24 cellular contexts compared by ENCODE assay signal in the genomic region with DNA sequence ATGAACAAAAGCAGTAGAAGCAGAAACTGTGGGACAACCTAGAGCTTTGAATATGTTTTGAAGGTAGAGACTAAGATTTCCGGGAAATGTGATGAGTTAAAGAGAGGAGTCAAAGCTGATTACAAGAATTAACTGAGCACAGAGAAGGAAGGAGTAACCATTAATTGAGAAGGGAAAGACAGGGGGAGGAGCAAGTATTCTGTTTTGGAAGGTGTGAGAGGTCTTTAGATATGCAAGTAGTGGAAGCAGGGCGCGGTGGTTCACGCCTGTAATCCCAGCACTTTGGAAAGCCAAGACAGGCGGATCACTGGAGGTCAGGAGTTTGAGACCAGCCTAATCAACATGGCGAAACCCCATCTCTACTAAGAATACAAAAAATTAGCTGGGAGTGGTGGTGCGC.
DNase-seq lines count a peak whose midpoint lies in the region; ATAC-seq, FAIRE-seq and TF ChIP-seq lines count a peak whose summit lies in the region.
"Had no signal": no experiment of that assay in that cellular context is flagged by ENCODE, and none has a peak within 500 bp of the region (broad histone marks: within the 10 kb centered on the region; RNA-seq: fewer than 3 reads in every experiment).

No MANE protein-coding gene starts in this region.

- H3K9me2 ChIP-seq in PC-9 (ENCODE audit: insufficient read depth), result no peaks in the 10 kb centered on the region

- H3K79me1 ChIP-seq in H9 (ENCODE audit: insufficient read depth, low read depth, low read length, poor library complexity, severe bottlenecking), result no peaks in the 10 kb centered on the region
- H3K79me1 ChIP-seq in mesendoderm (ENCODE audit: low read length), result no peaks in the 10 kb centered on the region

- no peaks in the 10 kb centered on the region for H3K36me3 Mint-ChIP-seq in H9 (ENCODE audit: insufficient read depth in 1 of 3, low read depth in 3 of 3)
- H3K36me3 Mint-ChIP-seq: CD4-positive, CD25-positive, alpha-beta regulatory T cell had no signal

- H4K20me1 ChIP-seq in H9 (ENCODE audit: control insufficient read depth, insufficient read depth, insufficient read length) (no peaks in the 10 kb centered on the region), PC-9 (ENCODE audit: insufficient read depth) (no peaks in the 10 kb centered on the region)

- H2AFZ ChIP-seq in H9 (ENCODE audit: low read length) (no peak overlapping the region), PC-9 (0 out of 2 replicates have a peak overlapping the region, but pooled peaks have one; percentile 22)

- H3K9me3 ChIP-seq in H9 (ENCODE audit: control insufficient read depth, low read depth, low read length) (no peaks in the 10 kb centered on the region), PC-9 (ENCODE audit: insufficient read depth, low read depth) (no peaks in the 10 kb centered on the region), pancreas (no peaks in the 10 kb centered on the region)
- H3K9me3 ChIP-seq: BE2C had no signal

- H3K56ac ChIP-seq in H9 (ENCODE audit: insufficient read length, low read depth, low read length), result no peak overlapping the region
- no peak overlapping the region for H3K56ac ChIP-seq in mesendoderm (ENCODE audit: low read length)

- no peak overlapping the region for H2BK15ac ChIP-seq in H9 (ENCODE audit: low read depth, low read length)
- H2BK15ac ChIP-seq in mesendoderm (replicated peaks; ENCODE audit: low read depth), result no peak overlapping the region

- no peak overlapping the region for H3K14ac ChIP-seq in H9 (ENCODE audit: insufficient read depth, low read length)

- H3K27me3 Mint-ChIP-seq in H9 (ENCODE audit: low read depth), result no peaks in the 10 kb centered on the region
- H3K27me3 Mint-ChIP-seq: CD4-positive, CD25-positive, alpha-beta regulatory T cell had no signal

- H4K91ac ChIP-seq in H9 (ENCODE audit: insufficient read length, low read depth, low read length), result no peak overlapping the region

- H3K9me3 Mint-ChIP-seq in H9, result peaks cover 0 to 3% of the 10 kb centered on the region in 2 experiments; a peak in 1 of 5 replicates

- H3K4me2 ChIP-seq in H9 (ENCODE audit: insufficient read depth, insufficient read length, low read length) (no peak overlapping the region), PC-9 (no peak overlapping the region), mesendoderm (ENCODE audit: low read length) (no peak overlapping the region)

- no peak overlapping the region for H3K4me3 Mint-ChIP-seq in H9
- H3K4me3 Mint-ChIP-seq: CD4-positive, CD25-positive, alpha-beta regulatory T cell; CD8-positive, alpha-beta memory T cell had no signal

- H2BK20ac ChIP-seq in H9 (ENCODE audit: low read depth, low read length, poor library complexity, severe bottlenecking), result no peak overlapping the region

- H3K9ac ChIP-seq in H9 (ENCODE audit: extremely low read depth, insufficient read length, low read length) (no peak overlapping the region), mesendoderm (ENCODE audit: low read length) (no peak overlapping the region)

- H2BK5ac ChIP-seq in H9 (ENCODE audit: insufficient read length, low read length) (no peak overlapping the region), mesendoderm (ENCODE audit: low read length) (no peak overlapping the region)

- H3K27ac ChIP-seq in H9 (ENCODE audit: insufficient read length, low read depth, low read length) (no peak overlapping the region), PC-9 (no peak overlapping the region), mesendoderm (ENCODE audit: low read depth, low read length) (no peak overlapping the region), pancreas (no peak overlapping the region)
- H3K27ac ChIP-seq: HL-60 had no signal

- intact Hi-C loops in PC-9 (cut with micrococcal nuclease; ENCODE audit: unreplicated experiment), result no loop called here
- intact Hi-C loops in pancreas (cut with DNase I), result no loop called here
- intact Hi-C loops in left ventricle myocardium superior (cut with micrococcal nuclease), result no loop called here

- H3K27ac Mint-ChIP-seq in H9, result peak overlapping the region in 2 of 3 experiments; percentile 5 to 71; a peak in 2 of 7 replicates
- H3K27ac Mint-ChIP-seq: CD4-positive, CD25-positive, alpha-beta regulatory T cell had no signal

- H3K23me2 ChIP-seq in H9 (ENCODE audit: insufficient read length, low read depth, low read length, poor library complexity, severe bottlenecking), result no peaks in the 10 kb centered on the region

- CTCF ChIA-PET in PC-9 (lab: Charles Lee), result no interaction called here

- no CpG with 5 or more reads among the region's 7 CpGs for WGBS in H9 (ENCODE audit: extremely low coverage, insufficient read length, low lambda C conversion rate)
- whole genome bisulfite sequencing in mesendoderm (ENCODE audit: extremely low coverage, insufficient coverage, low lambda C conversion rate), result no CpG with 5 or more reads among the region's 7 CpGs
- 69 to 88% methylated on average over 7 of the region's 7 CpGs for WGBS in pancreas, 2 donors

- DNase-seq in H9 (no peak), PC-9 (no peak), mesendoderm (peak; percentile 55), pancreas (no peak), left ventricle myocardium superior (no peak), globus pallidus (ENCODE audit: low spot score) (no peak)
- DNase-seq: ACHN; BE2C; C1 segment of cervical spinal cord; CD4-positive, CD25-positive, alpha-beta regulatory T cell; CD8-positive, alpha-beta memory T cell; COR-L47; DMS 273 treated with DMSO at 0.1 percent for 48 hours; DMS53; DND-41; EL; HCEC 1CT; IMR-90 had no signal

- H3K27me3 ChIP-seq in H9 (ENCODE audit: insufficient read depth, low read length), result no peaks in the 10 kb centered on the region
- no peaks in the 10 kb centered on the region for H3K27me3 ChIP-seq in PC-9 (ENCODE audit: insufficient read depth, low read depth)
- H3K27me3 ChIP-seq in mesendoderm (ENCODE audit: insufficient read depth, low read length, poor library complexity), result no peaks in the 10 kb centered on the region
- H3K27me3 ChIP-seq in pancreas, result no peaks in the 10 kb centered on the region
- H3K27me3 ChIP-seq: BE2C had no signal

- H3T11ph ChIP-seq in H9 (ENCODE audit: low read length), result no peak overlapping the region

- no peak overlapping the region for H3K4ac ChIP-seq in H9 (ENCODE audit: low read depth, low read length)
- no peak overlapping the region for H3K4ac ChIP-seq in mesendoderm (ENCODE audit: low read depth, low read length)

- H2BK12ac ChIP-seq in H9 (ENCODE audit: insufficient read length, low read depth, low read length), result no peak overlapping the region

- H3K23ac ChIP-seq in H9 (ENCODE audit: insufficient read length, low read depth, low read length), result no peak overlapping the region
- H3K23ac ChIP-seq in mesendoderm (ENCODE audit: low read length), result no peak overlapping the region

- H4K5ac ChIP-seq in H9 (ENCODE audit: insufficient read length, low read depth, low read length) (no peak overlapping the region), mesendoderm (ENCODE audit: low read length) (no peak overlapping the region)

- H3F3A ChIP-seq in PC-9 (ENCODE audit: insufficient read depth, low read depth), result no peaks in the 10 kb centered on the region

- H4K8ac ChIP-seq in H9 (replicated peaks; ENCODE audit: insufficient read length, low read depth, low read length) (no peak overlapping the region), mesendoderm (ENCODE audit: low read depth, low read length) (no peak overlapping the region)

- H2AK5ac ChIP-seq in H9 (ENCODE audit: insufficient read length, low read length), result no peak overlapping the region
- no peak overlapping the region for H2AK5ac ChIP-seq in mesendoderm (ENCODE audit: low read length)

- ATAC-seq in pancreas (no peak), left ventricle myocardium superior (no peak)
- ATAC-seq: K562 had no signal

- no peaks in the 10 kb centered on the region for H3K79me2 ChIP-seq in H9 (ENCODE audit: insufficient read depth, low read length)
- no peaks in the 10 kb centered on the region for H3K79me2 ChIP-seq in PC-9 (ENCODE audit: low read depth)
- H3K79me2 ChIP-seq in mesendoderm (ENCODE audit: control insufficient read depth, insufficient read depth, low read length), result no peaks in the 10 kb centered on the region

- no peak for FAIRE-seq in pancreas (lab: Jason Lieb, UNC)
- FAIRE-seq: A204.1, G401.6, GM12891, GM18507, K562 had no signal

- H3K18ac ChIP-seq in H9 (ENCODE audit: insufficient read length, low read depth, low read length), result no peak overlapping the region
- H3K18ac ChIP-seq in mesendoderm (ENCODE audit: low read length), result no peak overlapping the region

- no TSS peak for BruUV-seq in PC-9 (replicated peaks; lab: Mats Ljungman, UMichigan)

- H3K4me1 ChIP-seq in H9 (ENCODE audit: insufficient read depth, low read length) (peaks cover 7% of the 10 kb centered on the region; the same call in 1 of the 2 replicates), PC-9 (replicated peaks; ENCODE audit: insufficient read depth) (no peaks in the 10 kb centered on the region), mesendoderm (ENCODE audit: control insufficient read depth, low read depth, low read length) (peaks cover 1% of the 10 kb centered on the region), pancreas (no peaks in the 10 kb centered on the region)
- H3K4me1 ChIP-seq: BE2C had no signal

- peaks cover 28 to 31% of the 10 kb centered on the region in 2 experiments for H3K4me1 Mint-ChIP-seq in H9
- H3K4me1 Mint-ChIP-seq: CD4-positive, CD25-positive, alpha-beta regulatory T cell; CD8-positive, alpha-beta memory T cell had no signal

- H2BK120ac ChIP-seq in H9 (ENCODE audit: low read depth, low read length, poor library complexity, severe bottlenecking), result no peak overlapping the region
- no peak overlapping the region for H2BK120ac ChIP-seq in mesendoderm (ENCODE audit: low read depth, low read length)

- H3K4me3 ChIP-seq in PC-9 (no peak overlapping the region), mesendoderm (ENCODE audit: low read length) (no peak overlapping the region), pancreas (no peak overlapping the region)
- H3K4me3 ChIP-seq: K562 had no signal

- TF ChIP-seq CTCF in H9 (conservative IDR thresholded peaks at IDR 0.05), result no peak
- TF ChIP-seq CTCF in PC-9 (conservative IDR thresholded peaks at IDR 0.05), result no peak
- no peak for TF ChIP-seq CTCF in pancreas (IDR thresholded peaks at IDR 0.05)

- H3K36me3 ChIP-seq in PC-9 (ENCODE audit: low read depth) (no peaks in the 10 kb centered on the region), mesendoderm (ENCODE audit: control insufficient read depth, insufficient read depth, low read length) (no peaks in the 10 kb centered on the region), pancreas (no peaks in the 10 kb centered on the region)
- H3K36me3 ChIP-seq: BE2C had no signal

- POLR2A ChIA-PET in PC-9 (lab: Charles Lee; ENCODE audit: unreplicated experiment), result no interaction called here
